Comparison of ENCODE assay signal across 22 cellular contexts in genomic region chr6:108941281-108941680, GRCh38.
DNase-seq lines count a peak whose midpoint lies in the region; ATAC-seq lines count a peak whose summit lies in the region.
"Had no signal": no experiment of that assay in that cellular context is flagged by ENCODE, and none has a peak within 500 bp of the region (broad histone marks: within the 10 kb centered on the region; RNA-seq: fewer than 3 reads in every experiment).

No MANE protein-coding gene starts in this region.

- ATAC-seq in HG03460 (IDR thresholded peaks at IDR 0.05; ENCODE audit: unreplicated experiment) (no peak), GM21526 (IDR thresholded peaks at IDR 0.05; ENCODE audit: low FRiP score, unreplicated experiment) (no peak)
- ATAC-seq: Panc1 had no signal

- H3K9me3 Mint-ChIP-seq in activated naive CD4-positive, alpha-beta T cell treated with anti-CD3 and anti-CD28 coated beads, Interleukin-2, amount 50 U/mL, for 24 hours = peaks cover 5% of the 10 kb centered on the region

- peak overlapping the region; percentile 13 for H3K27ac Mint-ChIP-seq in activated naive CD4-positive, alpha-beta T cell treated with anti-CD3 and anti-CD28 coated beads, Interleukin-2, amount 50 U/mL, for 24 hours

- H3K36me3 Mint-ChIP-seq in activated naive CD4-positive, alpha-beta T cell treated with anti-CD3 and anti-CD28 coated beads, Interleukin-2, amount 50 U/mL, for 24 hours = peaks cover 5% of the 10 kb centered on the region

- no peak overlapping the region for H3K4me3 Mint-ChIP-seq in activated naive CD4-positive, alpha-beta T cell treated with anti-CD3 and anti-CD28 coated beads, Interleukin-2, amount 50 U/mL, for 24 hours

- no peaks in the 10 kb centered on the region for H3K27me3 Mint-ChIP-seq in activated naive CD4-positive, alpha-beta T cell treated with anti-CD3 and anti-CD28 coated beads, Interleukin-2, amount 50 U/mL, for 24 hours

- DNase-seq in activated naive CD4-positive, alpha-beta T cell treated with Interleukin-2 at 50 U/mL for 16 hours = no peak
- peak; percentile 11 for DNase-seq in LoVo (ENCODE audit: low spot score)
- DNase-seq in epithelial cell of prostate (ENCODE audit: low read depth, low spot score) = no peak
- peak; percentile 52 for DNase-seq in renal cortical epithelial cell (ENCODE audit: low read depth)
- DNase-seq in NCI-H2029 treated with DMSO at 0.1 percent for 48 hours (lab: John Stamatoyannopoulos, UW) = no peak
- DNase-seq: 8988T, GM23248, HCEC 1CT, IMR-90, NCI-H1694, NCI-H2081 treated with DMSO at 0.1 percent for 48 hours, NCI-H2171 treated with DMSO at 0.1 percent for 48 hours, NCI-H524 treated with DMSO at 0.1 percent for 48 hours, NCI-H82, SIG-M5, SK-N-SH had no signal

- peak overlapping the region; percentile 57 for H3K27ac ChIP-seq in epithelial cell of prostate
- H3K27ac ChIP-seq: BLaER1 treated with 17β-estradiol and CSF1 and Interleukin-3, amounts not matched to agents 10 nM and 100 nM; GM23248; KMS-11 had no signal

- H3K4me1 Mint-ChIP-seq in activated naive CD4-positive, alpha-beta T cell treated with anti-CD3 and anti-CD28 coated beads, Interleukin-2, amount 50 U/mL, for 24 hours = peaks cover 58% of the 10 kb centered on the region

Comparison
In these comparisons a context has a peak if more than half of its experiments do, and no peak if none do; other contexts are left out.
1. DNase-seq: peak in LoVo (single experiment) and renal cortical epithelial cell (single experiment); none in activated naive CD4-positive, alpha-beta T cell treated with Interleukin-2 at 50 U/mL for 16 hours (single experiment), epithelial cell of prostate (single experiment) and NCI-H2029 treated with DMSO at 0.1 percent for 48 hours (single experiment).